ENCODE assay signal across 17 cellular contexts in the genomic region with DNA sequence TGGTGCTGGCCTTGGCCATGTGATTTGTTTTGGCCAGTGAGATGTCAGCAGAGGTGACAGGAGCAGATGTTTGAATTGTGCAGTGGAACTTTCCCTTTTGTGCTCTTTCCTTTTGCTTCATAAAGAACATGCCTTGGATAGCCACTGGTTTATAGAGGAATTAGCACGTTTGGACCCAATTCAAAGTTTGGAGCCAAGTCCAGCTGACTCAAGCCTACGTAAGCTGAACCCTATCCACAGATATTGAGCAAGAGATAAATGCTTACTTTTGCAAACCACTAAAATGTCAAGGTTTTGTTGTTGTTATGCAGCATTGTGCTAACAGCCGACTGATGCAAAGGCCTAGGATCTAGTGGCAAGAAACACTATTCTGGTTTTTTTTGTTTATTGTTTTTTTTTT.
DNase-seq lines count a peak whose midpoint lies in the region; ATAC-seq and TF ChIP-seq lines count a peak whose summit lies in the region.
"Had no signal": no experiment of that assay in that cellular context is flagged by ENCODE, and none has a peak within 500 bp of the region (broad histone marks: within the 10 kb centered on the region; RNA-seq: fewer than 3 reads in every experiment).

No MANE protein-coding gene starts in this region.

- TF ChIP-seq EP300 in sigmoid colon (IDR thresholded peaks at IDR 0.05): no peak

- no peaks in the 10 kb centered on the region for H3K9me3 ChIP-seq in PC-3 (ENCODE audit: low read length)
- no peaks in the 10 kb centered on the region for H3K9me3 ChIP-seq in fibroblast of lung (ENCODE audit: control insufficient read depth, insufficient read depth, low read depth, low read length)
- no peaks in the 10 kb centered on the region for H3K9me3 ChIP-seq in sigmoid colon
- H3K9me3 ChIP-seq: HAP-1, neutrophil had no signal

- no peak for TF ChIP-seq CTCF in PC-3 (conservative IDR thresholded peaks at IDR 0.05; ENCODE audit: low read depth, low read length)
- TF ChIP-seq CTCF in fibroblast of lung (conservative IDR thresholded peaks at IDR 0.05 in 1 of 2, IDR thresholded peaks at IDR 0.05 in 1 of 2; ENCODE audit: low read depth in 1 of 2, low read length in 2 of 2): no peak
- no peak for TF ChIP-seq CTCF in sigmoid colon (IDR thresholded peaks at IDR 0.05)

- peak; percentile 18 for DNase-seq in EL
- DNase-seq in PC-3: peak; percentile 58
- peak; percentile 92 to 96 for DNase-seq in fibroblast of lung (ENCODE audit: low read depth in 2 of 2)
- DNase-seq in renal cortical epithelial cell (ENCODE audit: low read depth): peak; percentile 60
- DNase-seq in sigmoid colon: no peak
- DNase-seq in NCI-H1105 treated with DMSO at 0.1 percent for 48 hours (lab: John Stamatoyannopoulos, UW): no peak
- DNase-seq in activated naive CD4-positive, alpha-beta T cell treated with anti-CD3 and anti-CD28 coated beads, Interleukin-2, amount 50 U/mL, for 16 hours: no peak
- DNase-seq: activated CD4-positive, alpha-beta T cell treated with anti-CD3 and anti-CD28 coated beads, Interleukin-2, amount 50 U/mL, for 4 hours; activated T-cell treated with anti-CD3 and anti-CD28 coated beads, Interleukin-2, amount 50 U/mL, for 4 hours; heart right ventricle; kidney; NCI-H1092; NCI-H2171; stimulated activated CD4-positive, alpha-beta T cell treated with anti-CD3 and anti-CD28 coated beads, Interleukin-4, amount 100 ng/mL, for 1 hour had no signal

- no peak overlapping the region for H3K4me2 ChIP-seq in PC-3 (ENCODE audit: low read length)
- H3K4me2 ChIP-seq in fibroblast of lung (ENCODE audit: extremely low read depth, insufficient read depth, low read length): no peak overlapping the region

- no peaks in the 10 kb centered on the region for H3F3A ChIP-seq in PC-3 (ENCODE audit: low read length, unreplicated experiment)

- WGBS in sigmoid colon, 2 donors: 82 to 87% methylated on average over 3 of the region's 3 CpGs

- H3K79me2 ChIP-seq in PC-3 (ENCODE audit: low read length): no peaks in the 10 kb centered on the region
- no peaks in the 10 kb centered on the region for H3K79me2 ChIP-seq in fibroblast of lung (ENCODE audit: control insufficient read depth, insufficient read depth, low read length)

- POLR2A ChIA-PET in PC-3 (lab: Charles Lee; ENCODE audit: unreplicated experiment): no interaction called here

- no TSS peak for BruUV-seq in PC-3 (replicated peaks; lab: Mats Ljungman, UMichigan)

- CTCF ChIA-PET in PC-3 (lab: Charles Lee): no interaction called here

- H4K20me1 ChIP-seq in PC-3 (ENCODE audit: low read length) (no peaks in the 10 kb centered on the region), fibroblast of lung (ENCODE audit: control insufficient read depth, extremely low read depth, insufficient read depth, low read length) (no peaks in the 10 kb centered on the region)

- H3K27me3 ChIP-seq in PC-3 (ENCODE audit: low read length) (no peaks in the 10 kb centered on the region), fibroblast of lung (ENCODE audit: control insufficient read depth, insufficient read depth, low read length) (no peaks in the 10 kb centered on the region), sigmoid colon (no peaks in the 10 kb centered on the region)
- H3K27me3 ChIP-seq: heart right ventricle, neutrophil had no signal

- H2AFZ ChIP-seq in PC-3 (ENCODE audit: low read length) (no peak overlapping the region), fibroblast of lung (ENCODE audit: low read length) (no peak overlapping the region)

- H3K9ac ChIP-seq in PC-3 (ENCODE audit: low read length) (no peak overlapping the region), fibroblast of lung (ENCODE audit: insufficient read depth, low read length) (no peak overlapping the region)

- no peak overlapping the region for H3K4me3 ChIP-seq in PC-3 (ENCODE audit: low read length)
- no peak overlapping the region for H3K4me3 ChIP-seq in fibroblast of lung (replicated peaks in 1 of 4; ENCODE audit: control extremely low read depth in 1 of 4, insufficient read depth in 1 of 4, low read depth in 3 of 4, low read length in 4 of 4)
- no peak overlapping the region for H3K4me3 ChIP-seq in sigmoid colon
- H3K4me3 ChIP-seq: HAP-1, heart right ventricle had no signal

- no peaks in the 10 kb centered on the region for H3K4me1 ChIP-seq in PC-3 (ENCODE audit: insufficient read depth, low read length)
- H3K4me1 ChIP-seq in fibroblast of lung (ENCODE audit: control insufficient read depth, extremely low read depth, insufficient read depth, low read length): no peaks in the 10 kb centered on the region
- peaks cover 0 to 5% (median 0%) of the 10 kb centered on the region in 4 donors for H3K4me1 ChIP-seq in sigmoid colon
- H3K4me1 ChIP-seq: HAP-1 had no signal

- no peak for ATAC-seq in PC-3
- ATAC-seq: activated naive CD4-positive, alpha-beta T cell treated with anti-CD3 and anti-CD28 coated beads, Interleukin-2, amount 50 U/mL, for 72 hours; activated T-cell treated with anti-CD3 and anti-CD28 coated beads, Interleukin-2, amount 50 U/mL, for 4 hours had no signal

- intact Hi-C loops in PC-3 (cut with micrococcal nuclease): no loop called here
- intact Hi-C loops in sigmoid colon (cut with DNase I): no loop called here

- H3K36me3 ChIP-seq in PC-3 (ENCODE audit: low read depth, low read length) (no peaks in the 10 kb centered on the region), fibroblast of lung (ENCODE audit: control insufficient read depth, insufficient read depth, low read length) (no peaks in the 10 kb centered on the region), sigmoid colon (no peaks in the 10 kb centered on the region)
- H3K36me3 ChIP-seq: HAP-1, heart right ventricle, neutrophil had no signal

- H3K27ac ChIP-seq in PC-3 (ENCODE audit: low read length): no peak overlapping the region
- H3K27ac ChIP-seq in fibroblast of lung (ENCODE audit: insufficient read depth, low read length): peak overlapping the region; percentile 23
- peak overlapping the region in 1 of 4 donors; percentile 37 for H3K27ac ChIP-seq in sigmoid colon
- H3K27ac ChIP-seq: heart right ventricle, neutrophil had no signal

- no peaks in the 10 kb centered on the region for H3K9me2 ChIP-seq in PC-3 (replicated peaks; ENCODE audit: low read length)

- TF ChIP-seq POLR2A in sigmoid colon (IDR thresholded peaks at IDR 0.05): no peak

Comparison
In these comparisons a context has a peak if more than half of its experiments do, and no peak if none do; other contexts are left out.
1. DNase-seq: peak in EL (single experiment), PC-3 (single experiment), fibroblast of lung (2 of 2) and renal cortical epithelial cell (single experiment); none in sigmoid colon (single experiment), NCI-H1105 treated with DMSO at 0.1 percent for 48 hours (single experiment) and activated naive CD4-positive, alpha-beta T cell treated with anti-CD3 and anti-CD28 coated beads, Interleukin-2, amount 50 U/mL, for 16 hours (single experiment).